ENCODE assay signal across 19 cellular contexts in the genomic region with DNA sequence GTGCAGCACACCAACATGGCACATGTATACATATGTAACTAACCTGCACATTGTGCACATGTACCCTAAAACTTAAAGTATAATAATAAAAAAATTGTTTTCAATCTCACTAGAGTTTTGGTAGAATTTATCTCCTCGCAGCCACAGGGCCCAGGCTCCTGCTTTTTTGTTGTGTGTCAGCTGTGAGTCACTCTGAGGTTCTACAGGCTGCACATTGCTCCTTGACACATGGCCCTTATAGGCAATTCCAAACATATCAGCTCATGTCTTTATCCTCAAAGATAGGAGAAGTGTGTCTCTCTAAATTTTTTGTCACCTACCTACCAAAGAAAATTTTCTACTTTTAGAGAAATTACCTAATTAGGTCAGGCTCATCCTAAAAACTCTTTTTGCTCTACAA.
DNase-seq lines count a peak whose midpoint lies in the region; ATAC-seq, FAIRE-seq and TF ChIP-seq lines count a peak whose summit lies in the region.
"Had no signal": no experiment of that assay in that cellular context is flagged by ENCODE, and none has a peak within 500 bp of the region (broad histone marks: within the 10 kb centered on the region; RNA-seq: fewer than 3 reads in every experiment).

No MANE protein-coding gene starts in this region.

- no peak overlapping the region for H3K4me3 Mint-ChIP-seq in T-helper 17 cell
- H3K4me3 Mint-ChIP-seq in T-helper 2 cell treated with Interferon-gamma antibody and Interleukin-4, amounts not matched to agents 5 μg/mL and 100 μg/mL, for 36 hours = no peak overlapping the region
- H3K4me3 Mint-ChIP-seq: IgD-negative memory B cell had no signal

- no peak overlapping the region for H3K27ac ChIP-seq in fibroblast of lung (ENCODE audit: insufficient read depth, low read length)
- H3K27ac ChIP-seq: 22Rv1; BLaER1 treated with 17β-estradiol and CSF1 and Interleukin-3, amounts not matched to agents 10 nM and 100 nM had no signal

- no peak for TF ChIP-seq CTCF in fibroblast of lung (conservative IDR thresholded peaks at IDR 0.05 in 1 of 2, IDR thresholded peaks at IDR 0.05 in 1 of 2; ENCODE audit: low read depth in 1 of 2, low read length in 2 of 2)

- peaks cover 27% of the 10 kb centered on the region for H3K9me3 Mint-ChIP-seq in T-helper 2 cell treated with Interferon-gamma antibody and Interleukin-4, amounts not matched to agents 5 μg/mL and 100 μg/mL, for 36 hours

- H3K4me1 Mint-ChIP-seq in T-helper 17 cell = no peaks in the 10 kb centered on the region
- H3K4me1 Mint-ChIP-seq in T-helper 2 cell treated with Interferon-gamma antibody and Interleukin-4, amounts not matched to agents 5 μg/mL and 100 μg/mL, for 36 hours (ENCODE audit: low read depth) = no peaks in the 10 kb centered on the region
- H3K4me1 Mint-ChIP-seq: IgD-negative memory B cell had no signal

- no peaks in the 10 kb centered on the region for H3K79me2 ChIP-seq in fibroblast of lung (ENCODE audit: control insufficient read depth, insufficient read depth, low read length)

- no peak overlapping the region for H3K4me2 ChIP-seq in fibroblast of lung (ENCODE audit: extremely low read depth, insufficient read depth, low read length)
- H3K4me2 ChIP-seq: BLaER1 treated with 17β-estradiol and CSF1 and Interleukin-3, amounts not matched to agents 10 nM and 100 nM had no signal

- H3K9ac ChIP-seq in fibroblast of lung (ENCODE audit: insufficient read depth, low read length) = no peak overlapping the region
- H3K9ac ChIP-seq: BLaER1 treated with 17β-estradiol and CSF1 and Interleukin-3, amounts not matched to agents 10 nM and 100 nM had no signal

- no peaks in the 10 kb centered on the region for H3K27me3 ChIP-seq in fibroblast of lung (ENCODE audit: control insufficient read depth, insufficient read depth, low read length)
- H3K27me3 ChIP-seq: BLaER1 treated with 17β-estradiol and CSF1 and Interleukin-3, amounts not matched to agents 10 nM and 100 nM had no signal

- no peak overlapping the region for H3K27ac Mint-ChIP-seq in T-helper 17 cell
- H3K27ac Mint-ChIP-seq in T-helper 2 cell treated with Interferon-gamma antibody and Interleukin-4, amounts not matched to agents 5 μg/mL and 100 μg/mL, for 36 hours = no peak overlapping the region
- H3K27ac Mint-ChIP-seq: IgD-negative memory B cell had no signal

- no peak overlapping the region for H2AFZ ChIP-seq in fibroblast of lung (ENCODE audit: low read length)

- H3K4me3 ChIP-seq in fibroblast of lung (replicated peaks in 1 of 4; ENCODE audit: control extremely low read depth in 1 of 4, insufficient read depth in 1 of 4, low read depth in 3 of 4, low read length in 4 of 4) = no peak overlapping the region
- H3K4me3 ChIP-seq: BLaER1 treated with 17β-estradiol and CSF1 and Interleukin-3, amounts not matched to agents 10 nM and 100 nM had no signal

- ATAC-seq in T-helper 17 cell = no peak

- H3K9me3 ChIP-seq in fibroblast of lung (ENCODE audit: control insufficient read depth, insufficient read depth, low read depth, low read length) (no peaks in the 10 kb centered on the region), T-helper 17 cell (ENCODE audit: control insufficient read depth, low read length, poor library complexity, severe bottlenecking) (no peaks in the 10 kb centered on the region)

- H3K36me3 Mint-ChIP-seq in T-helper 17 cell (ENCODE audit: low read depth) = no peaks in the 10 kb centered on the region
- no peaks in the 10 kb centered on the region for H3K36me3 Mint-ChIP-seq in T-helper 2 cell treated with Interferon-gamma antibody and Interleukin-4, amounts not matched to agents 5 μg/mL and 100 μg/mL, for 36 hours (ENCODE audit: low read depth)
- H3K36me3 Mint-ChIP-seq: IgD-negative memory B cell had no signal

- FAIRE-seq in urothelium cell line (lab: Jason Lieb, UNC) = no peak
- FAIRE-seq: G401.6, GM12891 had no signal

- DNase-seq in DMS53 (lab: John Stamatoyannopoulos, UW) = peak; percentile 3
- DNase-seq in DMS53 treated with DMSO at 0.1 percent for 48 hours (lab: John Stamatoyannopoulos, UW; ENCODE audit: unreplicated experiment) = no peak
- DNase-seq in amniotic epithelial cell (ENCODE audit: low read depth) = peak; percentile 22
- DNase-seq in fibroblast of lung (ENCODE audit: low read depth in 2 of 2) = peak; percentile 19 to 52
- DNase-seq in urothelium cell line (ENCODE audit: low spot score) = peak; percentile 37
- DNase-seq in activated naive CD4-positive, alpha-beta T cell treated with anti-CD3 and anti-CD28 coated beads, Interleukin-2, amount 50 U/mL, for 16 hours = no peak
- DNase-seq in T-helper 17 cell = no peak
- no peak for DNase-seq in T-helper 2 cell treated with Interferon-gamma antibody and Interleukin-4, amounts not matched to agents 5 μg/mL and 100 μg/mL, for 36 hours (ENCODE audit: low spot score)
- DNase-seq: HCEC 1CT, NCI-H146, NCI-H2107, NCI-H446 treated with DMSO at 0.1 percent for 48 hours, NCI-H748 treated with DMSO at 0.1 percent for 48 hours, SHP77 treated with DMSO at 0.1 percent for 48 hours had no signal

- H3K27me3 Mint-ChIP-seq in T-helper 17 cell = no peaks in the 10 kb centered on the region
- H3K27me3 Mint-ChIP-seq in T-helper 2 cell treated with Interferon-gamma antibody and Interleukin-4, amounts not matched to agents 5 μg/mL and 100 μg/mL, for 36 hours (ENCODE audit: low read depth) = no peaks in the 10 kb centered on the region
- H3K27me3 Mint-ChIP-seq: IgD-negative memory B cell had no signal

- no peaks in the 10 kb centered on the region for H4K20me1 ChIP-seq in fibroblast of lung (ENCODE audit: control insufficient read depth, extremely low read depth, insufficient read depth, low read length)
- H4K20me1 ChIP-seq: BLaER1 treated with 17β-estradiol and CSF1 and Interleukin-3, amounts not matched to agents 10 nM and 100 nM had no signal

- H3K4me1 ChIP-seq in fibroblast of lung (ENCODE audit: control insufficient read depth, extremely low read depth, insufficient read depth, low read length) = no peaks in the 10 kb centered on the region
- H3K4me1 ChIP-seq: BLaER1 treated with 17β-estradiol and CSF1 and Interleukin-3, amounts not matched to agents 10 nM and 100 nM had no signal

- no peaks in the 10 kb centered on the region for H3K36me3 ChIP-seq in fibroblast of lung (ENCODE audit: control insufficient read depth, insufficient read depth, low read length)
- H3K36me3 ChIP-seq: BLaER1 treated with 17β-estradiol and CSF1 and Interleukin-3, amounts not matched to agents 10 nM and 100 nM had no signal

Comparison
In these comparisons a context has a peak if more than half of its experiments do, and no peak if none do; other contexts are left out.
1. DNase-seq: peak in DMS53 (single experiment), amniotic epithelial cell (single experiment), fibroblast of lung (2 of 2) and urothelium cell line (single experiment); none in DMS53 treated with DMSO at 0.1 percent for 48 hours (single experiment), activated naive CD4-positive, alpha-beta T cell treated with anti-CD3 and anti-CD28 coated beads, Interleukin-2, amount 50 U/mL, for 16 hours (single experiment), T-helper 17 cell (0 of 3) and T-helper 2 cell treated with Interferon-gamma antibody and Interleukin-4, amounts not matched to agents 5 μg/mL and 100 μg/mL, for 36 hours (single experiment).